ENCODE assay signal across 8 cellular contexts in the genomic region with DNA sequence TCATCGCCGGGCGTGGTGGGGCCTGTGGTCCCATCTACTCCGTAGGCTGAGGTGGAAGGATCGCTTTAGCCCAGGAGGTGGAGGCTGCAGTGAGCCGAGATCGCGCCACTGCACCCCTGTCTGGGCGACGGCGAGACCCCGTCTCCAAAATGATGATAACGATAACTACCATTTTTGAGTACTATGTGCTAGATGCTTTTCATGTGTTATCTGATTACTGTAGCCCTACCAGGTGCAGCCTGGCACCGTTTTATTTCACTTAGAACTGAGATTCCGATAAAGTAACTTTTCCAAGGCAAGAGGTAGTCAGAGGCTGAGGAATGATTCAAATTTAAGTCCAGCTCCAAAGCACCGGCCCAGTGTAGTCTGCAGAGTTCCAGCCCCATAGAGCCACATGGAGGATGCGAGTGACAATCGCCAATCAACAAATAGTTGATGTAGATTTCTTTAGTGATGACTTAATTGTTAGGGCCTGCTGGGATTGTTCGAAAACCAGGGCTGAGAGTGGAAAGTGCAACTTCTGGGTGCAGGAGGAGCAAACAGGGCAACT. TPM values are rescaled to one million over a fixed set of nuclear protein-coding genes. Genes with fewer than 3 reads are reported as not detected.
DNase-seq lines count a peak whose midpoint lies in the region; ATAC-seq and TF ChIP-seq lines count a peak whose summit lies in the region.

No MANE protein-coding gene starts in this region.

- CTCF ChIA-PET in activated CD8-positive, alpha-beta memory T cell treated with anti-CD3 and anti-CD28 coated beads, Interleukin-2, amount 10 ng/mL, durations not matched to agents 7 days and 5 days (lab: Charles Lee) = interaction anchor here (1.1 to 1.7 kb wide), 3 partner anchors 29 to 343 kb away, joined by 3 to 9 read pairs (median 3); no protein-coding TSS in a partner anchor
- CTCF ChIA-PET in RWPE1 (lab: Yijun Ruan, JAX) = interaction anchor here (0.5 kb wide), 1 partner anchor 274 kb away, joined by 3 read pairs; no protein-coding TSS in a partner anchor

- H3K27me3 Mint-ChIP-seq in activated CD8-positive, alpha-beta memory T cell treated with anti-CD3 and anti-CD28 coated beads, Interleukin-2, amount 10 ng/mL, durations not matched to agents 7 days and 5 days = no peaks in the 10 kb centered on the region
- no peaks in the 10 kb centered on the region for H3K27me3 Mint-ChIP-seq in osteocyte (ENCODE audit: unreplicated experiment)

- H3K27ac ChIP-seq in RWPE1 (peak overlapping the region; percentile 91), epithelial cell of prostate (peak overlapping the region; percentile 89)

- H3K9me3 Mint-ChIP-seq in activated CD8-positive, alpha-beta memory T cell treated with anti-CD3 and anti-CD28 coated beads, Interleukin-2, amount 10 ng/mL, durations not matched to agents 7 days and 5 days (ENCODE audit: low read depth) = no peaks in the 10 kb centered on the region
- H3K9me3 Mint-ChIP-seq in osteocyte (ENCODE audit: unreplicated experiment) = peaks cover 4% of the 10 kb centered on the region

- H3K36me3 Mint-ChIP-seq in activated CD8-positive, alpha-beta memory T cell treated with anti-CD3 and anti-CD28 coated beads, Interleukin-2, amount 10 ng/mL, durations not matched to agents 7 days and 5 days = peaks cover 21% of the 10 kb centered on the region
- peaks cover 6% of the 10 kb centered on the region for H3K36me3 Mint-ChIP-seq in osteocyte (ENCODE audit: unreplicated experiment)

- peak overlapping the region; percentile 89 for H3K4me3 Mint-ChIP-seq in activated CD8-positive, alpha-beta memory T cell treated with anti-CD3 and anti-CD28 coated beads, Interleukin-2, amount 10 ng/mL, durations not matched to agents 7 days and 5 days
- peak overlapping the region; percentile 99 for H3K4me3 Mint-ChIP-seq in osteocyte (ENCODE audit: unreplicated experiment)

- TF ChIP-seq CTCF in RWPE1 (conservative IDR thresholded peaks at IDR 0.05; ENCODE audit: low read depth) = no peak
- TF ChIP-seq CTCF in osteocyte (IDR thresholded peaks at IDR 0.05) = no peak

- ATAC-seq in activated CD8-positive, alpha-beta memory T cell treated with anti-CD3 and anti-CD28 coated beads, Interleukin-2, amount 10 ng/mL, durations not matched to agents 7 days and 5 days = no peak
- no peak for ATAC-seq in HG02623 (IDR thresholded peaks at IDR 0.05; ENCODE audit: unreplicated experiment)

- H3K27ac Mint-ChIP-seq in activated CD8-positive, alpha-beta memory T cell treated with anti-CD3 and anti-CD28 coated beads, Interleukin-2, amount 10 ng/mL, durations not matched to agents 7 days and 5 days = peak overlapping the region; percentile 92
- peak overlapping the region; percentile 94 for H3K27ac Mint-ChIP-seq in osteocyte (ENCODE audit: unreplicated experiment)

- POLR2A ChIA-PET in RWPE1 (lab: Yijun Ruan, JAX; ENCODE audit: low non-redundant PET) = no interaction called here

- H3K4me1 Mint-ChIP-seq in activated CD8-positive, alpha-beta memory T cell treated with anti-CD3 and anti-CD28 coated beads, Interleukin-2, amount 10 ng/mL, durations not matched to agents 7 days and 5 days = peaks cover 26% of the 10 kb centered on the region
- H3K4me1 Mint-ChIP-seq in osteocyte (ENCODE audit: unreplicated experiment) = peaks cover 31% of the 10 kb centered on the region

- no peak for DNase-seq in activated CD8-positive, alpha-beta memory T cell treated with anti-CD3 and anti-CD28 coated beads, Interleukin-2, amount 10 ng/mL, durations not matched to agents 7 days and 5 days
- DNase-seq in activated CD8-positive, alpha-beta memory T cell treated with anti-CD3 and anti-CD28 coated beads, Interleukin-2, amount 50 U/mL, for 48 hours = no peak
- DNase-seq in RWPE1 (ENCODE audit: low spot score) (peak; percentile 3), epithelial cell of prostate (ENCODE audit: low read depth, low spot score) (no peak), osteocyte (ENCODE audit: extremely low spot score, unreplicated experiment) (no peak), LoVo (ENCODE audit: low spot score) (no peak), NCI-H187 (lab: John Stamatoyannopoulos, UW) (no peak)

RNA-seq across cellular contexts. Expression of gene ERMARD, which starts 0.7 kb away (rescaled TPM):
- total RNA-seq in activated CD8-positive, alpha-beta memory T cell treated with anti-CD3 and anti-CD28 coated beads, Interleukin-2, amount 10 ng/mL, durations not matched to agents 7 days and 5 days = 10 to 100 TPM; 29.3 to 36.7 TPM
- 34.6 and 39.9 TPM in 2 replicates for total RNA-seq in osteocyte

RNA-seq across cellular contexts. Expression of gene DYNLT2, which starts 0.8 kb away (rescaled TPM):
- 1 to 10 TPM; 2.0 to 3.3 TPM for total RNA-seq in activated CD8-positive, alpha-beta memory T cell treated with anti-CD3 and anti-CD28 coated beads, Interleukin-2, amount 10 ng/mL, durations not matched to agents 7 days and 5 days
- total RNA-seq in osteocyte = 1.4 and 3.0 TPM in 2 replicates

RNA-seq across cellular contexts. Expression of gene PHF10, which starts 27.8 kb away (rescaled TPM):
- 10 to 100 TPM; 57.9 to 58.8 TPM for total RNA-seq in activated CD8-positive, alpha-beta memory T cell treated with anti-CD3 and anti-CD28 coated beads, Interleukin-2, amount 10 ng/mL, durations not matched to agents 7 days and 5 days
- total RNA-seq in osteocyte = 50.6 and 50.8 TPM in 2 replicates

RNA-seq across cellular contexts. Expression of gene C6orf120, which starts 50.2 kb away (rescaled TPM):
- 10 to 100 TPM; 19.3 to 20.3 TPM for total RNA-seq in activated CD8-positive, alpha-beta memory T cell treated with anti-CD3 and anti-CD28 coated beads, Interleukin-2, amount 10 ng/mL, durations not matched to agents 7 days and 5 days
- total RNA-seq in osteocyte = 32.3 and 33.1 TPM in 2 replicates

RNA-seq across cellular contexts. Expression of gene WDR27, which starts 50.3 kb away (rescaled TPM):
- total RNA-seq in activated CD8-positive, alpha-beta memory T cell treated with anti-CD3 and anti-CD28 coated beads, Interleukin-2, amount 10 ng/mL, durations not matched to agents 7 days and 5 days = 10 to 100 TPM; 31.2 to 36.2 TPM
- total RNA-seq in osteocyte = 37.0 and 37.4 TPM in 2 replicates
